Comparison of ENCODE assay signal across 1 cellular context in genomic region chr1:209767706-209768105, GRCh38.
TF ChIP-seq lines count a peak whose summit lies in the region.

No MANE protein-coding gene starts in this region.

TF ChIP-seq in SK-N-SH treated with all-trans-retinoic acid at 6 μM for 48 hours, 23 proteins besides CTCF, POLR2A, EP300 and RAD21 (continued from another document):
- TF ChIP-seq TSHZ2 (CRISPR knock-in tag; IDR thresholded peaks at IDR 0.05) (no peak), ESRRG (CRISPR knock-in tag; IDR thresholded peaks at IDR 0.05) (no peak), RARB (CRISPR knock-in tag; IDR thresholded peaks at IDR 0.05) (no peak), CSRNP3 (CRISPR knock-in tag; IDR thresholded peaks at IDR 0.05) (no peak), ZC3H10 (CRISPR knock-in tag; IDR thresholded peaks at IDR 0.05) (no peak), SNAI2 (CRISPR knock-in tag; IDR thresholded peaks at IDR 0.05) (no peak), PATZ1 (CRISPR knock-in tag; IDR thresholded peaks at IDR 0.05; ENCODE audit: borderline replicate concordance) (no peak), CSDC2 (CRISPR knock-in tag; IDR thresholded peaks at IDR 0.05) (no peak), ZNF70 (CRISPR knock-in tag; IDR thresholded peaks at IDR 0.05) (no peak)
- TF ChIP-seq, protein P1, sequence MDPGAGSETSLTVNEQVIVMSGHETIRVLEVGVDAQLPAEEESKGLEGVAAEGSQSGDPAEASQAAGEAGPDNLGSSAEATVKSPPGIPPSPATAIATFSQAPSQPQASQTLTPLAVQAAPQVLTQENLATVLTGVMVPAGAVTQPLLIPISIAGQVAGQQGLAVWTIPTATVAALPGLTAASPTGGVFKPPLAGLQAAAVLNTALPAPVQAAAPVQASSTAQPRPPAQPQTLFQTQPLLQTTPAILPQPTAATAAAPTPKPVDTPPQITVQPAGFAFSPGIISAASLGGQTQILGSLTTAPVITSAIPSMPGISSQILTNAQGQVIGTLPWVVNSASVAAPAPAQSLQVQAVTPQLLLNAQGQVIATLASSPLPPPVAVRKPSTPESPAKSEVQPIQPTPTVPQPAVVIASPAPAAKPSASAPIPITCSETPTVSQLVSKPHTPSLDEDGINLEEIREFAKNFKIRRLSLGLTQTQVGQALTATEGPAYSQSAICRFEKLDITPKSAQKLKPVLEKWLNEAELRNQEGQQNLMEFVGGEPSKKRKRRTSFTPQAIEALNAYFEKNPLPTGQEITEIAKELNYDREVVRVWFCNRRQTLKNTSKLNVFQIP (CRISPR knock-in tag; IDR thresholded peaks at IDR 0.05; ENCODE audit: borderline replicate concordance, low read depth), result no peak
TF ChIP-seq in SK-N-SH treated with all-trans-retinoic acid at 6 μM for 48 hours: peak in this region for 0.
